24 cellular contexts compared by ENCODE assay signal in the genomic region with DNA sequence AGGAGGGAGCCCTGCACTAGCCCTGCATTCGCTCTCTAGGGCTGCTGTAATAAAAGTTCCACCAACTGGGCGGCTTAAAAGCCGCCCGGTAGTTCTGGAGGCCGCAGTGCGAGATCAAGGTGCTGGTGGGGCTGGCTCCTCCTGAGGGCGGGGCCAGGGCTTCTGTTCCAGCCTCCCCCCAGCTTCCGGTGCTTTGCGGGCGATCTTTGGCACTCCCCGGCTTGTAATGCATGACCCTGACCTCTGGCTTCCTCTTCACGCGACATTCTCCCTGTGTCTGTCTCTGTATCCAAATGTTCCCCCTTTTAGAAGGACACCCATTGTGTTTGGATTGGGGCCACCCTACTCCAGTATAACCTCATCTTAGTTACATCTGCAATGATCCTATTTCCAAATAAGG.
"Had no signal": no experiment of that assay in that cellular context is flagged by ENCODE, and none has a peak within 500 bp of the region (broad histone marks: within the 10 kb centered on the region; RNA-seq: fewer than 3 reads in every experiment).

No MANE protein-coding gene starts in this region.

- H3K9me3 ChIP-seq: MG63, SJSA1 had no signal

- H3K4me1 ChIP-seq: SJSA1 had no signal

- H3K27ac ChIP-seq: HL-60, SJSA1, SK-N-MC had no signal

- FAIRE-seq: HTR-8/SVneo, RCC 7860 had no signal

- H3K36me3 ChIP-seq: MG63, SJSA1 had no signal

- H3K27me3 ChIP-seq: MG63, SJSA1 had no signal

- DNase-seq: Karpas-422, KG1, MG63, NCI-H1092, NCI-H1105 treated with DMSO at 0.1 percent for 48 hours, NCI-H1436, NCI-H187, NCI-H2029, NCI-H2081 treated with DMSO at 0.1 percent for 48 hours, NCI-H2171, NCI-H226, NCI-H446, NCI-H510A, NCI-H524 treated with DMSO at 0.1 percent for 48 hours, NCI-H69, NCI-H774, Right ventricle myocardium superior, RPMI8226, SIG-M5 had no signal

- H3K4me3 ChIP-seq: MG63, SJSA1, SK-N-MC had no signal
